Comparison of ENCODE assay signal across 8 cellular contexts in genomic region chr13:51614350-51614786, GRCh38. TPM values are rescaled to one million over a fixed set of nuclear protein-coding genes. Genes with fewer than 3 reads are reported as not detected.
DNase-seq lines count a peak whose midpoint lies in the region; ATAC-seq and TF ChIP-seq lines count a peak whose summit lies in the region.

No MANE protein-coding gene starts in this region.

- H3K27me3 Mint-ChIP-seq in HFFc6 (ENCODE audit: insufficient read depth): no peaks in the 10 kb centered on the region; the same call in 1 of the 2 replicates

- H3K4me2 ChIP-seq in PC-9: no peak overlapping the region

- H3K4me3 ChIP-seq in heart left ventricle (peak overlapping the region in 9 of 12 donors; percentile 3 to 35 (median 17)), PC-9 (no peak overlapping the region), esophagus squamous epithelium (peak overlapping the region in 2 of 4 donors; percentile 1 to 45)

- TF ChIP-seq POLR2A in heart left ventricle (IDR thresholded peaks at IDR 0.05) (no peak), esophagus squamous epithelium (IDR thresholded peaks at IDR 0.05) (no peak)

- H3K9me3 Mint-ChIP-seq in HFFc6: no peaks in the 10 kb centered on the region

- WGBS in heart left ventricle, 4 donors: 30 to 43% (median 39%) methylated on average over 8 of the region's 8 CpGs
- WGBS in esophagus squamous epithelium, 2 donors: 46 to 70% methylated on average over 8 of the region's 8 CpGs

- no peak overlapping the region for H2AFZ ChIP-seq in PC-9

- peak overlapping the region; percentile 78 for H3K27ac Mint-ChIP-seq in HFFc6

- H3K27me3 ChIP-seq in heart left ventricle: no peaks in the 10 kb centered on the region
- H3K27me3 ChIP-seq in PC-9 (ENCODE audit: insufficient read depth, low read depth): no peaks in the 10 kb centered on the region
- no peaks in the 10 kb centered on the region for H3K27me3 ChIP-seq in esophagus squamous epithelium

- intact Hi-C loops in heart left ventricle (cut with DNase I) (loop anchor here in 2 of 10 donors (10.0 kb wide), 1 partner anchor 110 kb away; no protein-coding TSS in a partner anchor), PC-9 (cut with micrococcal nuclease; ENCODE audit: unreplicated experiment) (no loop called here), esophagus squamous epithelium (cut with DNase I) (no loop called here)

- ATAC-seq in GM18499 (IDR thresholded peaks at IDR 0.05; ENCODE audit: insufficient read depth, unreplicated experiment): peak; percentile 54
- ATAC-seq in heart left ventricle: peak; percentile 51 to 82 (median 78)

- H3K36me3 Mint-ChIP-seq in HFFc6 (ENCODE audit: low read depth): no peaks in the 10 kb centered on the region

- peak overlapping the region; percentile 25; the same call in 1 of the 2 replicates for H3K4me3 Mint-ChIP-seq in HFFc6

- H3K36me3 ChIP-seq in heart left ventricle: no peaks in the 10 kb centered on the region
- no peaks in the 10 kb centered on the region for H3K36me3 ChIP-seq in PC-9 (ENCODE audit: low read depth)
- no peaks in the 10 kb centered on the region for H3K36me3 ChIP-seq in esophagus squamous epithelium

- H3K27ac ChIP-seq in heart left ventricle: peak overlapping the region in 3 of 12 donors; percentile 36 to 65 (median 55)
- no peak overlapping the region for H3K27ac ChIP-seq in PC-9
- H3K27ac ChIP-seq in esophagus squamous epithelium: peak overlapping the region in 2 of 4 donors; percentile 8 to 51

- H3K79me2 ChIP-seq in PC-9 (ENCODE audit: low read depth): peaks cover 6% of the 10 kb centered on the region; the same call in 1 of the 2 replicates

- no peaks in the 10 kb centered on the region for H3K9me2 ChIP-seq in PC-9 (ENCODE audit: insufficient read depth)

- no TSS peak for BruUV-seq in PC-9 (replicated peaks; lab: Mats Ljungman, UMichigan)

- CTCF ChIA-PET in PC-9 (lab: Charles Lee): no interaction called here

- H3K9me3 ChIP-seq in heart left ventricle (no peaks in the 10 kb centered on the region), PC-9 (ENCODE audit: insufficient read depth, low read depth) (peaks cover 3% of the 10 kb centered on the region; the same call in 1 of the 2 replicates), esophagus squamous epithelium (no peaks in the 10 kb centered on the region)

- DNase-seq in HFFc6 (peak; percentile 12), NCI-H2081 (lab: John Stamatoyannopoulos, UW) (peak; percentile 49 to 80), heart left ventricle (peak in 4 of 5 donors; percentile 35 to 62 (median 46)), PC-9 (no peak), esophagus squamous epithelium (lab: John Stamatoyannopoulos, UW) (no peak)
- DNase-seq in activated CD8-positive, alpha-beta memory T cell treated with anti-CD3 and anti-CD28 coated beads, Interleukin-2, amount 50 U/mL, for 1 hour (ENCODE audit: extremely low read depth): peak; percentile 12
- DNase-seq in stimulated activated CD4-positive, alpha-beta T cell treated with anti-CD3 and anti-CD28 coated beads, Interleukin-2, amount 100 ng/mL, for 4 hours (ENCODE audit: low read depth): peak; percentile 26

- POLR2A ChIA-PET in PC-9 (lab: Charles Lee; ENCODE audit: unreplicated experiment): no interaction called here

- no peak for TF ChIP-seq CTCF in HFFc6 (IDR thresholded peaks at IDR 0.05)
- TF ChIP-seq CTCF in heart left ventricle (IDR thresholded peaks at IDR 0.05): no peak
- no peak for TF ChIP-seq CTCF in PC-9 (conservative IDR thresholded peaks at IDR 0.05)
- no peak for TF ChIP-seq CTCF in esophagus squamous epithelium (IDR thresholded peaks at IDR 0.05)

- H4K20me1 ChIP-seq in PC-9 (ENCODE audit: insufficient read depth): no peaks in the 10 kb centered on the region

- H3K4me1 Mint-ChIP-seq in HFFc6 (ENCODE audit: low read depth): peaks cover 69% of the 10 kb centered on the region

- no peaks in the 10 kb centered on the region for H3F3A ChIP-seq in PC-9 (ENCODE audit: insufficient read depth, low read depth)

- H3K4me1 ChIP-seq in heart left ventricle (peaks cover 0 to 39% (median 22%) of the 10 kb centered on the region in 12 donors), PC-9 (replicated peaks; ENCODE audit: insufficient read depth) (no peaks in the 10 kb centered on the region), esophagus squamous epithelium (peaks cover 7 to 25% (median 10%) of the 10 kb centered on the region in 3 donors)

RNA-seq across cellular contexts. Expression of gene WDFY2, which starts 30.1 kb away (rescaled TPM):
- 10 to 100 TPM; 11.4 to 15.7 (median 13.4) TPM for total RNA-seq in HFFc6 (2021; fragmentation: NEBNext Ultra II Directional; extraction: Animal tissue kit (Norgen Biotek cat#: 25700))
- total RNA-seq in heart left ventricle: 10 to 100 TPM in 1 of 9 donors, 1 to 10 TPM in 8; 3.9 to 12.6 (median 7.4) TPM
- 1 to 10 TPM; 2.0 to 4.9 TPM for polyA plus RNA-seq in heart left ventricle
- 14.1 and 14.3 TPM in 2 replicates for total RNA-seq in PC-9 (2021)
- 10 to 100 TPM in 3 of 4 donors, 1 to 10 TPM in 1; 7.7 to 23.3 (median 18.2) TPM for total RNA-seq in esophagus squamous epithelium

Comparison
In these comparisons a context has a peak if more than half of its experiments do, and no peak if none do; other contexts are left out.
1. DNase-seq: peak in HFFc6 (single experiment), NCI-H2081 (2 of 2), activated CD8-positive, alpha-beta memory T cell treated with anti-CD3 and anti-CD28 coated beads, Interleukin-2, amount 50 U/mL, for 1 hour (single experiment), heart left ventricle (4 of 5) and stimulated activated CD4-positive, alpha-beta T cell treated with anti-CD3 and anti-CD28 coated beads, Interleukin-2, amount 100 ng/mL, for 4 hours (single experiment); none in PC-9 (0 of 2) and esophagus squamous epithelium (single experiment).